8 cellular contexts compared by ENCODE assay signal in the genomic region with DNA sequence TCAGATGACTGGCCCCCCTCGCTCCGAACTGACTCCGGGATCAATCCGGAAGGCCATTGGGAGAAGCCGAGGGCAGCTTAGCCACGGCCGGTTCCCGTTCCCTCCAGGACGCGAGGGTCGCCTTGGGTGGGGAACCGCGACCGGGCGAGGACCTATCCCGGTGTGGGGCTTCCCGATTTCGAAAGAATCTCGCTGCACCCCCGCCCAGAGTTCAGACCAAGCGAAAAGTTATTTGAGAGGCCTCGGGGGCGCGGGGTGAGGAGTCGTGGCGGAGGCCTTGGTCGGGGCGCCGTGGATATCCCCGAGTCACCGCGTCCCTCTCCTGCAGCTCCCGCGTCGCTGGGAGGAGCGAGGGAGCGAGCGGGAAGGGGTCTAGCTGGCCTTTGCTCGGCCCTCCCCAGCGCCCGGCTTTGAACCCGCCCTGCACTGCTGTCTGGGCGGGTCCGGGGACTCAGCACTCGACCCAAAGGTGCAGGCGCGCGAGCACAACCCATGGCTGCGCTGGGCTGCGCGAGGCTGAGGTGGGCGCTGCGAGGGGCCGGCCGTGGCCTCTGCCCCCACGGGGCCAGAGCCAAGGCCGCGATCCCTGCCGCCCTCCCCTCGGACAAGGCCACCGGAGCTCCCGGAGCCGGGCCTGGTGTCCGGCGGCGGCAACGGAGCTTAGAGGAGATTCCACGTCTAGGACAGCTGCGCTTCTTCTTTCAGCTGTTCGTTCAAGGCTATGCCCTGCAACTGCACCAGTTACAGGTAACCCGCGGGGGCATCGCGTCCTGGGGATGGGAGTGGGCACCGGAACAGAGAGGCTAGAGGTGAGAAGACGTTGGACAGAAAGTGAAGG. TPM values are rescaled to one million over a fixed set of nuclear protein-coding genes. Genes with fewer than 3 reads are reported as not detected.
DNase-seq lines count a peak whose midpoint lies in the region; ATAC-seq and TF ChIP-seq lines count a peak whose summit lies in the region.

CYP27A1 (plus strand) TSS at position 457 of the 838 bp plus-strand sequence; CDS start at position 493, 36 bp downstream.

- TF ChIP-seq POLR2A in esophagus squamous epithelium (IDR thresholded peaks at IDR 0.05) (peak in 2 of 4 donors; percentile 29 to 40), transverse colon (IDR thresholded peaks at IDR 0.05) (peak; percentile 60)

- H3K36me3 ChIP-seq in esophagus squamous epithelium: no peaks in the 10 kb centered on the region
- H3K36me3 ChIP-seq in mucosa of descending colon (ENCODE audit: low read depth): no peaks in the 10 kb centered on the region
- no peaks in the 10 kb centered on the region for H3K36me3 ChIP-seq in transverse colon

- H3K9me3 ChIP-seq in esophagus squamous epithelium (peaks cover 0 to 9% (median 6%) of the 10 kb centered on the region in 3 donors), mucosa of descending colon (no peaks in the 10 kb centered on the region), transverse colon (peaks cover 0 to 3% of the 10 kb centered on the region in 2 donors)

- intact Hi-C loops in esophagus squamous epithelium (cut with DNase I) (no loop called here), mucosa of descending colon (cut with DNase I, micrococcal nuclease) (no loop called here), transverse colon (cut with DNase I; ENCODE audit: low total_unique reads) (no loop called here)

- peak within 1 kb of the TSS; percentile 49 to 90 (median 72) for H3K4me3 ChIP-seq in esophagus squamous epithelium
- H3K4me3 ChIP-seq in mucosa of descending colon: peak within 1 kb of the TSS; percentile 46
- H3K4me3 ChIP-seq in transverse colon: peak within 1 kb of the TSS; percentile 64 to 81 (median 70)

- ATAC-seq in mucosa of descending colon (peak; percentile 92), GM21529 (IDR thresholded peaks at IDR 0.05; ENCODE audit: unreplicated experiment) (no peak), GM19397 (IDR thresholded peaks at IDR 0.05; ENCODE audit: unreplicated experiment) (no peak)

- in situ Hi-C loops in transverse colon (cut with MboI; ENCODE audit: low pct_ligation_motif_present in 1 of 4, low pct_unique_long_range_greater_than_20kb in 1 of 4, low sequenced_read_pairs in 3 of 4): no loop called here

- 1 to 2% methylated on average over 17 to 35 of the region's 76 CpGs for whole genome bisulfite sequencing in esophagus squamous epithelium, 2 donors
- 6% methylated on average over 36 of the region's 76 CpGs; no CpG with 5 or more reads in 1 of the 2 donors for WGBS in transverse colon (ENCODE audit: low coverage in 1 of 2), 2 donors

- H3K27me3 ChIP-seq in esophagus squamous epithelium (peaks cover 0 to 9% (median 0%) of the 10 kb centered on the region in 4 donors), transverse colon (no peaks in the 10 kb centered on the region)

- H3K4me1 ChIP-seq in esophagus squamous epithelium: peaks cover 0 to 41% (median 0%) of the 10 kb centered on the region in 3 donors
- H3K4me1 ChIP-seq in mucosa of descending colon (ENCODE audit: low read depth): peaks cover 12% of the 10 kb centered on the region
- peaks cover 10 to 39% (median 18%) of the 10 kb centered on the region in 4 donors for H3K4me1 ChIP-seq in transverse colon

- TF ChIP-seq CTCF in esophagus squamous epithelium (IDR thresholded peaks at IDR 0.05) (no peak), mucosa of descending colon (IDR thresholded peaks at IDR 0.05) (no peak), transverse colon (IDR thresholded peaks at IDR 0.05) (no peak)

- DNase-seq in DMS53 (lab: John Stamatoyannopoulos, UW) (peak; percentile 69), NCI-H510A (lab: John Stamatoyannopoulos, UW) (peak; percentile 30), esophagus squamous epithelium (lab: John Stamatoyannopoulos, UW) (no peak), mucosa of descending colon (peak; percentile 69 to 80 (median 76)), transverse colon (peak; percentile 70)
- no peak for DNase-seq in activated CD8-positive, alpha-beta memory T cell treated with anti-CD3 and anti-CD28 coated beads for 24 hours

- H3K27ac ChIP-seq in esophagus squamous epithelium: peak within 1 kb of the TSS; percentile 77 to 87 (median 86)
- peak within 1 kb of the TSS; percentile 75 to 89 (median 84) for H3K27ac ChIP-seq in transverse colon

- TF ChIP-seq EP300 in transverse colon (IDR thresholded peaks at IDR 0.05; ENCODE audit: low read depth): no peak

RNA-seq across cellular contexts. Expression of gene CYP27A1, which starts in this region (rescaled TPM):
- total RNA-seq in esophagus squamous epithelium (10 to 100 TPM in 1 of 4 donors, 1 to 10 TPM in 3; 1.7 to 11.2 (median 6.4) TPM), mucosa of descending colon (10 to 100 TPM; 31.0 to 70.0 (median 37.7) TPM), transverse colon (100 to 1,000 TPM in 1 of 4 donors, 10 to 100 TPM in 3; 48.3 to 159 (median 75.5) TPM)

Comparison
In these comparisons a context has a peak if more than half of its experiments do, and no peak if none do; other contexts are left out.
1. DNase-seq: peak in DMS53 (single experiment), NCI-H510A (single experiment), mucosa of descending colon (3 of 3) and transverse colon (single experiment); none in esophagus squamous epithelium (single experiment) and activated CD8-positive, alpha-beta memory T cell treated with anti-CD3 and anti-CD28 coated beads for 24 hours (single experiment).
2. Peak in every context shown above with its lines, with median percentiles within 50 percentile points of each other: H3K4me3 ChIP-seq.